Comparison of ENCODE assay signal across 1 cellular context in the genomic region with DNA sequence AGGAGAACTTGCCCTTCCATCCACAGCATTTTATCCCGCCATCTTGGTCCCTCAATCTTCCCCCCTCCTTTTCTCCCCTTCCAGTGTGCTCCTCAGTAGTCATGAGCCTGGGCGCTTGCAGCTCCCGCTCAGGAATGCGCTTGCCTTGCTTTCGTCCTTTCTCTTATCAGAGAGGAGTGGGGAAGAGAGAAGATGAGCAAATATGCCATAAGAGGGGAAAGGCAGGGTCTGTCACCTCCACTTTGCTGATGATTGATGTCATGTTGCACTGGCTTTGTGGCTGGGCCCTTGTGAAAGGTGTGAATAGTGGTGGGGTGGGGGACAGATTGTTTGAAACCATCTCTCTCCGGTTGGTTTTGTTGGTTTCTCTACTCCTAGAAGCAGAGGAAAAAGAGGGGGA.
TF ChIP-seq lines count a peak whose summit lies in the region.

No MANE protein-coding gene starts in this region.

TF ChIP-seq in GM12878, 131 proteins besides CTCF, POLR2A, EP300 and RAD21:
- TF ChIP-seq, protein P1, sequence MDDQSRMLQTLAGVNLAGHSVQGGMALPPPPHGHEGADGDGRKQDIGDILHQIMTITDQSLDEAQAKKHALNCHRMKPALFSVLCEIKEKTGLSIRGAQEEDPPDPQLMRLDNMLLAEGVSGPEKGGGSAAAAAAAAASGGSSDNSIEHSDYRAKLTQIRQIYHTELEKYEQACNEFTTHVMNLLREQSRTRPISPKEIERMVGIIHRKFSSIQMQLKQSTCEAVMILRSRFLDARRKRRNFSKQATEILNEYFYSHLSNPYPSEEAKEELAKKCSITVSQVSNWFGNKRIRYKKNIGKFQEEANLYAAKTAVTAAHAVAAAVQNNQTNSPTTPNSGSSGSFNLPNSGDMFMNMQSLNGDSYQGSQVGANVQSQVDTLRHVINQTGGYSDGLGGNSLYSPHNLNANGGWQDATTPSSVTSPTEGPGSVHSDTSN (IDR thresholded peaks at IDR 0.05; ENCODE audit: insufficient replicate concordance, low read depth, low read length), result peak; percentile 53
- TF ChIP-seq ZNF207 (IDR thresholded peaks at IDR 0.05; ENCODE audit: borderline replicate concordance), result no peak
